Comparison of ENCODE assay signal across 19 cellular contexts in genomic region chr12:114064497-114064896, GRCh38.
DNase-seq lines count a peak whose midpoint lies in the region; ATAC-seq and TF ChIP-seq lines count a peak whose summit lies in the region.
"Had no signal": no experiment of that assay in that cellular context is flagged by ENCODE, and none has a peak within 500 bp of the region (broad histone marks: within the 10 kb centered on the region; RNA-seq: fewer than 3 reads in every experiment).

No MANE protein-coding gene starts in this region.

- H2AFZ ChIP-seq in H9 (ENCODE audit: low read length) (no peak overlapping the region), neural progenitor cell (replicated peaks) (no peak overlapping the region)

- H3K23me2 ChIP-seq in H9 (ENCODE audit: insufficient read length, low read depth, low read length, poor library complexity, severe bottlenecking), result peaks cover 6% of the 10 kb centered on the region

- no peak for TF ChIP-seq POLR2A in ovary (IDR thresholded peaks at IDR 0.05)

- H3K4me1 Mint-ChIP-seq in H9 (peaks cover 25% of the 10 kb centered on the region in 2 experiments), endodermal cell (peaks cover 1% of the 10 kb centered on the region), neural progenitor cell (no peaks in the 10 kb centered on the region)
- H3K4me1 Mint-ChIP-seq: CD4-positive, CD25-positive, alpha-beta regulatory T cell had no signal

- H3K27me3 Mint-ChIP-seq in H9 (ENCODE audit: low read depth) (peaks cover 42% of the 10 kb centered on the region), endodermal cell (ENCODE audit: insufficient read depth) (peaks cover 44% of the 10 kb centered on the region), neural progenitor cell (ENCODE audit: insufficient read depth, low read depth) (peaks cover 28% of the 10 kb centered on the region)

- no peak for ATAC-seq in HG03469 (IDR thresholded peaks at IDR 0.05; ENCODE audit: unreplicated experiment)

- H3K4me2 ChIP-seq in H9 (ENCODE audit: insufficient read depth, insufficient read length, low read length) (peak overlapping the region; percentile 21), neural progenitor cell (no peak overlapping the region)
- H3K4me2 ChIP-seq: BLaER1 treated with 17β-estradiol and CSF1 and Interleukin-3, amounts not matched to agents 10 nM and 100 nM had no signal

- no peak overlapping the region for H3T11ph ChIP-seq in H9 (ENCODE audit: low read length)

- H3K9me3 Mint-ChIP-seq in H9 (peaks cover 0 to 3% of the 10 kb centered on the region in 2 experiments; a peak in 2 of 5 replicates), endodermal cell (peaks cover 4% of the 10 kb centered on the region), neural progenitor cell (no peaks in the 10 kb centered on the region)
- H3K9me3 Mint-ChIP-seq: HFFc6 had no signal

- no peak overlapping the region for H2BK120ac ChIP-seq in H9 (ENCODE audit: low read depth, low read length, poor library complexity, severe bottlenecking)

- no peak overlapping the region for H3K27ac ChIP-seq in H9 (ENCODE audit: insufficient read length, low read depth, low read length)
- H3K27ac ChIP-seq in endodermal cell (ENCODE audit: low read depth, low read length), result no peak overlapping the region
- no peak overlapping the region for H3K27ac ChIP-seq in neural progenitor cell
- no peak overlapping the region for H3K27ac ChIP-seq in ovary
- H3K27ac ChIP-seq: 22Rv1; BLaER1 treated with 17β-estradiol and CSF1 and Interleukin-3, amounts not matched to agents 10 nM and 100 nM; HL-60 had no signal

- TF ChIP-seq EP300 in ovary (IDR thresholded peaks at IDR 0.05), result no peak

- no peak overlapping the region for H3K18ac ChIP-seq in H9 (ENCODE audit: insufficient read length, low read depth, low read length)

- H3K36me3 Mint-ChIP-seq in H9 (ENCODE audit: insufficient read depth in 1 of 3, low read depth in 3 of 3), result no peaks in the 10 kb centered on the region
- H3K36me3 Mint-ChIP-seq in endodermal cell (ENCODE audit: low read depth), result no peaks in the 10 kb centered on the region
- H3K36me3 Mint-ChIP-seq in neural progenitor cell, result no peaks in the 10 kb centered on the region
- H3K36me3 Mint-ChIP-seq: CD4-positive, CD25-positive, alpha-beta regulatory T cell had no signal

- H2BK15ac ChIP-seq in H9 (ENCODE audit: low read depth, low read length), result no peak overlapping the region

- intact Hi-C loops in ovary (cut with DNase I), result no loop called here

- H4K5ac ChIP-seq in H9 (ENCODE audit: insufficient read length, low read depth, low read length), result no peak overlapping the region

- no peak overlapping the region for H2BK12ac ChIP-seq in H9 (ENCODE audit: insufficient read length, low read depth, low read length)

- H2BK20ac ChIP-seq in H9 (ENCODE audit: low read depth, low read length, poor library complexity, severe bottlenecking), result no peak overlapping the region

- no peak overlapping the region; a peak in 1 of 7 replicates for H3K27ac Mint-ChIP-seq in H9
- H3K27ac Mint-ChIP-seq in endodermal cell, result no peak overlapping the region
- no peak overlapping the region for H3K27ac Mint-ChIP-seq in neural progenitor cell
- H3K27ac Mint-ChIP-seq: CD4-positive, CD25-positive, alpha-beta regulatory T cell; HFFc6 had no signal

- H3K14ac ChIP-seq in H9 (ENCODE audit: insufficient read depth, low read length), result no peak overlapping the region

- H2BK5ac ChIP-seq in H9 (ENCODE audit: insufficient read length, low read length), result no peak overlapping the region

- peak; percentile 52 for DNase-seq in A172 (ENCODE audit: low spot score)
- DNase-seq in H9, result no peak
- DNase-seq in endodermal cell, result no peak
- no peak for DNase-seq in neural progenitor cell (ENCODE audit: low spot score)
- no peak for DNase-seq in ovary
- DNase-seq in NCI-H1048 (lab: John Stamatoyannopoulos, UW), result no peak
- DNase-seq in activated CD4-positive, CD25-positive, alpha-beta regulatory T cell treated with anti-CD3 and anti-CD28 coated beads, Interleukin-2, amount 50 U/mL, for 72 hours, result no peak
- DNase-seq: CD4-positive, CD25-positive, alpha-beta regulatory T cell; DMS 273 treated with DMSO at 0.1 percent for 48 hours; EL; GDM1; HCEC 1CT; HFFc6; IMR-90; KG1 had no signal

- no peak for TF ChIP-seq CTCF in H9 (conservative IDR thresholded peaks at IDR 0.05)
- no peak for TF ChIP-seq CTCF in endodermal cell (conservative IDR thresholded peaks at IDR 0.05)
- TF ChIP-seq CTCF in neural progenitor cell (IDR thresholded peaks at IDR 0.05), result no peak
- TF ChIP-seq CTCF in ovary (IDR thresholded peaks at IDR 0.05), result no peak

- no peaks in the 10 kb centered on the region for H3K79me1 ChIP-seq in H9 (ENCODE audit: insufficient read depth, low read depth, low read length, poor library complexity, severe bottlenecking)

- H4K91ac ChIP-seq in H9 (ENCODE audit: insufficient read length, low read depth, low read length), result no peak overlapping the region

- WGBS in H9 (ENCODE audit: extremely low coverage, insufficient read length, low lambda C conversion rate), result no CpG with 5 or more reads among the region's 4 CpGs
- WGBS in endodermal cell (ENCODE audit: insufficient coverage in 1 of 2, insufficient read length in 1 of 2), 2 experiments, result 60 to 80% methylated on average over 2 to 3 of the region's 4 CpGs
- WGBS in ovary, 3 donors, result 68 to 85% (median 76%) methylated on average over 3 to 4 of the region's 4 CpGs

- H3K9ac ChIP-seq in H9 (ENCODE audit: extremely low read depth, insufficient read length, low read length) (no peak overlapping the region), endodermal cell (ENCODE audit: extremely low read depth, low read length, poor library complexity, severe bottlenecking) (no peak overlapping the region), neural progenitor cell (no peak overlapping the region)
- H3K9ac ChIP-seq: BLaER1 treated with 17β-estradiol and CSF1 and Interleukin-3, amounts not matched to agents 10 nM and 100 nM had no signal

- H3K36me3 ChIP-seq in endodermal cell (ENCODE audit: control insufficient read depth, insufficient read depth, low read length), result no peaks in the 10 kb centered on the region
- no peaks in the 10 kb centered on the region for H3K36me3 ChIP-seq in neural progenitor cell
- H3K36me3 ChIP-seq in ovary, result no peaks in the 10 kb centered on the region
- H3K36me3 ChIP-seq: BLaER1 treated with 17β-estradiol and CSF1 and Interleukin-3, amounts not matched to agents 10 nM and 100 nM had no signal

- H3K27me3 ChIP-seq in H9 (ENCODE audit: insufficient read depth, low read length) (peaks cover 3% of the 10 kb centered on the region; the same call in 1 of the 2 replicates), endodermal cell (ENCODE audit: control insufficient read depth, insufficient read depth, low read length, poor library complexity, severe bottlenecking) (no peaks in the 10 kb centered on the region), neural progenitor cell (peaks cover 61% of the 10 kb centered on the region), ovary (no peaks in the 10 kb centered on the region)
- H3K27me3 ChIP-seq: BLaER1 treated with 17β-estradiol and CSF1 and Interleukin-3, amounts not matched to agents 10 nM and 100 nM had no signal

- H3K4me3 Mint-ChIP-seq in H9 (peak overlapping the region; percentile 62 to 74), endodermal cell (peak overlapping the region; percentile 52), neural progenitor cell (no peak overlapping the region)
- H3K4me3 Mint-ChIP-seq: CD4-positive, CD25-positive, alpha-beta regulatory T cell; HFFc6 had no signal

- H4K8ac ChIP-seq in H9 (replicated peaks; ENCODE audit: insufficient read length, low read depth, low read length), result no peak overlapping the region

- H3K79me2 ChIP-seq in H9 (ENCODE audit: insufficient read depth, low read length), result no peaks in the 10 kb centered on the region
- H3K79me2 ChIP-seq in neural progenitor cell (ENCODE audit: low read depth), result no peaks in the 10 kb centered on the region

- peaks cover 7% of the 10 kb centered on the region; the same call in 1 of the 2 replicates for H3K4me1 ChIP-seq in H9 (ENCODE audit: insufficient read depth, low read length)
- H3K4me1 ChIP-seq in endodermal cell (ENCODE audit: control insufficient read depth, insufficient read depth, low read length), result no peaks in the 10 kb centered on the region
- no peaks in the 10 kb centered on the region for H3K4me1 ChIP-seq in neural progenitor cell
- no peaks in the 10 kb centered on the region for H3K4me1 ChIP-seq in ovary (ENCODE audit: insufficient read depth)
- H3K4me1 ChIP-seq: BLaER1 treated with 17β-estradiol and CSF1 and Interleukin-3, amounts not matched to agents 10 nM and 100 nM had no signal

- H4K20me1 ChIP-seq in H9 (ENCODE audit: control insufficient read depth, insufficient read depth, insufficient read length) (no peaks in the 10 kb centered on the region), neural progenitor cell (ENCODE audit: low read depth) (no peaks in the 10 kb centered on the region)
- H4K20me1 ChIP-seq: BLaER1 treated with 17β-estradiol and CSF1 and Interleukin-3, amounts not matched to agents 10 nM and 100 nM had no signal

- H3K4ac ChIP-seq in H9 (ENCODE audit: low read depth, low read length), result no peak overlapping the region

- no peak overlapping the region for H3K23ac ChIP-seq in H9 (ENCODE audit: insufficient read length, low read depth, low read length)

- H3F3A ChIP-seq in neural progenitor cell (ENCODE audit: low read depth), result no peaks in the 10 kb centered on the region

- no peak overlapping the region for H3K56ac ChIP-seq in H9 (ENCODE audit: insufficient read length, low read depth, low read length)

- H3K9me3 ChIP-seq in H9 (ENCODE audit: control insufficient read depth, low read depth, low read length) (no peaks in the 10 kb centered on the region), endodermal cell (ENCODE audit: control insufficient read depth, low read length) (peaks cover 3% of the 10 kb centered on the region), neural progenitor cell (ENCODE audit: low read depth) (no peaks in the 10 kb centered on the region), ovary (no peaks in the 10 kb centered on the region)

- H2AK5ac ChIP-seq in H9 (ENCODE audit: insufficient read length, low read length), result no peak overlapping the region

- no peak overlapping the region for H3K4me3 ChIP-seq in endodermal cell (ENCODE audit: low read length)
- peak overlapping the region; percentile 36 for H3K4me3 ChIP-seq in neural progenitor cell
- no peak overlapping the region for H3K4me3 ChIP-seq in ovary
- H3K4me3 ChIP-seq: BLaER1 treated with 17β-estradiol and CSF1 and Interleukin-3, amounts not matched to agents 10 nM and 100 nM had no signal
